ENCODE assay signal across 6 cellular contexts in the genomic region with DNA sequence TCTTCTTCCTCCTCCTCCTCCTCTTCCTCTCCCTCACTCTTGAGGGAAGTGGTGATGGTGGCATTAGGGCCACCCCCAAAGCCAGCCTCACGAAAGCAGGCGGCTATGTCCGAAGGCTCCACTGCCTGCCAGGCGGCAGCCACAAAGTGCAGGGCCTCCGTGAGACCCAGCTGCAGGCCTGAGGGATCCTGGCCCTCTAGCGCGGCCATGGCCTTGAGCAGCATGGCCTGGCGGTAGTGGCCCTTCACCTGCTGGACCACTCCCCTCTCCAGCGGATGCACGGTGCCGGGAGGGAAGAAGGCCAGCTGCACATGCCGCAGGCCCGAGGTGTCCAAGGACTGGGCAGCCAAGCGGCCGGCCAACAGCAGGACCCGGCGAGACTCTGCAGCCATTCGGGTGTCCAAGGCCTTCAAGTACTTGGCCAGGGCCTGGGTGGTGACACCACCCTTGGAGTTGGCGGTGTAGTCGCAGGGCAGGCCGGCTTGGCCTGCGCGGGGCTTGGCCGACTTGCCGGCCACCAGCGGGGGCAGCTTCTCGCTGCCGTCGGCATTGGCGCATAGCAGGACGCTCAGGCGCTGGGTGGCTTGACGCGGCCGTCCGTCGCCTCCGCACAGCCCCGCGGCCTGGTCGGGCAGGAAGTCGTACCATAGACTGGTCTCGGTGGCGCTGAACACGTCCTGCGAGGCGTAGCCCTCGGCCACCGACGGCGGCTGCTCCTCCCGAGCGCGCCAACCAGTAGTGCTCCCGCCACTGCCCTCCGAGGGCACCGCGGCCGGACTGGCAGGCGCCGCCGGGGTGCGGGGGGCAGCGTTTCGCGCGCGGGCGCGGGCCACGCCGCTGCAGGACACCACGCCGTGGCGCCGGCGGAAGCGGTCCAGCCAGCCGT. TPM values are rescaled to one million over a fixed set of nuclear protein-coding genes. Genes with fewer than 3 reads are reported as not detected.
DNase-seq lines count a peak whose midpoint lies in the region; TF ChIP-seq lines count a peak whose summit lies in the region.

No MANE protein-coding gene starts in this region.

- WGBS in ovary, 3 donors, result 5 to 25% (median 9%) methylated on average over 42 to 79 of the region's 79 CpGs

- peak overlapping the region; percentile 83 for H3K9ac ChIP-seq in HUES6 (ENCODE audit: low read length)

- H3K27me3 ChIP-seq in HUES6 (ENCODE audit: control insufficient read depth, insufficient read depth, low read length), result peaks cover 23% of the 10 kb centered on the region
- no peaks in the 10 kb centered on the region for H3K27me3 ChIP-seq in ovary

- no peak for TF ChIP-seq POLR2A in ovary (IDR thresholded peaks at IDR 0.05)

- H3K27ac ChIP-seq in HUES6 (ENCODE audit: low read depth, low read length), result no peak overlapping the region
- peak overlapping the region; percentile 69 to 71 for H3K27ac ChIP-seq in ovary

- H3K4me1 ChIP-seq in HUES6 (ENCODE audit: control insufficient read depth, insufficient read depth, low read length), result peaks cover 10% of the 10 kb centered on the region; the same call in 1 of the 2 replicates
- peaks cover 16% of the 10 kb centered on the region for H3K4me1 ChIP-seq in ovary (ENCODE audit: insufficient read depth)

- no peaks in the 10 kb centered on the region for H3K9me3 ChIP-seq in HUES6 (ENCODE audit: control insufficient read depth, insufficient read depth, low read depth, low read length)
- H3K9me3 ChIP-seq in ovary, result no peaks in the 10 kb centered on the region

- in situ Hi-C loops in GM13976 (cut with MboI; ENCODE audit: low sequenced_read_pairs, unreplicated experiment), result no loop called here

- TF ChIP-seq CTCF in cardiac fibroblast (IDR thresholded peaks at IDR 0.05; ENCODE audit: low read depth, low read length), result no peak
- no peak for TF ChIP-seq CTCF in ovary (IDR thresholded peaks at IDR 0.05)
- TF ChIP-seq CTCF in GM13976 (IDR thresholded peaks at IDR 0.05; ENCODE audit: borderline replicate concordance, control extremely low read depth, extremely low read depth, insufficient read depth, missing control alignments), result no peak

- no peak for TF ChIP-seq EP300 in ovary (IDR thresholded peaks at IDR 0.05)

- peaks cover 5% of the 10 kb centered on the region for H3K36me3 ChIP-seq in HUES6 (ENCODE audit: control insufficient read depth, insufficient read depth, low read length)
- no peaks in the 10 kb centered on the region for H3K36me3 ChIP-seq in ovary

- intact Hi-C loops in ovary (cut with DNase I), result loop anchor here (2.0 to 5.0 kb wide), 3 partner anchors 33 to 72 kb away; partner anchors contain the start of gene AP5S1 (in 2 of the 4)

- H3K4me3 ChIP-seq in HUES6 (ENCODE audit: low read depth, low read length), result peak overlapping the region; percentile 80
- H3K4me3 ChIP-seq in cardiac fibroblast (replicated peaks in 1 of 2; ENCODE audit: low read depth in 2 of 2, low read length in 2 of 2), result peak overlapping the region; percentile 69 to 74
- H3K4me3 ChIP-seq in ovary, result peak overlapping the region; percentile 69

- DNase-seq in cardiac fibroblast (ENCODE audit: low read depth in 2 of 2) (peak in 1 of 2 donors; percentile 36), ovary (peak in 1 of 5 donors; percentile 49), NCI-H1105 treated with DMSO at 0.1 percent for 48 hours (lab: John Stamatoyannopoulos, UW) (no peak), DMS 273 treated with DMSO at 0.1 percent for 48 hours (lab: John Stamatoyannopoulos, UW) (no peak), GM13976 (ENCODE audit: low spot score) (no peak)

RNA-seq across cellular contexts. Expression of gene CENPB, which starts 1.1 kb away (rescaled TPM):
- total RNA-seq in ovary, result 100 to 1,000 TPM in 2 of 7 donors, 10 to 100 TPM in 5; 43.8 to 119 (median 97.8) TPM
- 10 to 100 TPM; 15.4 to 67.1 TPM for polyA plus RNA-seq in ovary

RNA-seq across cellular contexts. Expression of gene SPEF1, which starts 4.2 kb away (rescaled TPM):
- total RNA-seq in ovary, result 10 to 100 TPM in 1 of 7 donors, 1 to 10 TPM in 2, under 1 TPM in 2, not detected in 2; 0.43 to 27.9 (median 1.4) TPM
- under 1 TPM in 1 of 2 donors, not detected in 1; 0.54 TPM for polyA plus RNA-seq in ovary

RNA-seq across cellular contexts. Expression of gene CDC25B, which starts 10.6 kb away (rescaled TPM):
- 10 to 100 TPM; 19.1 to 47.8 (median 35.6) TPM for total RNA-seq in ovary
- polyA plus RNA-seq in ovary, result 10 to 100 TPM; 17.9 to 29.0 TPM

RNA-seq across cellular contexts. Expression of gene ADISSP, which starts 17.9 kb away (rescaled TPM):
- 100 to 1,000 TPM in 1 of 7 donors, 10 to 100 TPM in 6; 24.6 to 124 (median 69.1) TPM for total RNA-seq in ovary
- 100 to 1,000 TPM in 1 of 2 donors, 10 to 100 TPM in 1; 11.5 to 103 TPM for polyA plus RNA-seq in ovary

RNA-seq across cellular contexts. Expression of gene AP5S1, which starts 34.9 kb away (rescaled TPM):
- total RNA-seq in ovary, result 10 to 100 TPM in 5 of 7 donors, 1 to 10 TPM in 2; 6.8 to 15.3 (median 12.0) TPM
- 1 to 10 TPM; 2.9 to 6.8 TPM for polyA plus RNA-seq in ovary
